ENCODE assay signal across 27 cellular contexts in genomic region chr4:152307669-152308068, GRCh38.
DNase-seq lines count a peak whose midpoint lies in the region; TF ChIP-seq lines count a peak whose summit lies in the region.
"Had no signal": no experiment of that assay in that cellular context is flagged by ENCODE, and none has a peak within 500 bp of the region (broad histone marks: within the 10 kb centered on the region; RNA-seq: fewer than 3 reads in every experiment).

No MANE protein-coding gene starts in this region.

- H2AFZ ChIP-seq in Karpas-422 (ENCODE audit: low read length) (no peak overlapping the region), osteoblast (ENCODE audit: low read length) (no peak overlapping the region)
- H2AFZ ChIP-seq: GM23248 had no signal

- H3K9me2 ChIP-seq in Karpas-422 (replicated peaks; ENCODE audit: insufficient read depth, low read length): no peaks in the 10 kb centered on the region

- H3K4me2 ChIP-seq in Karpas-422 (ENCODE audit: low read depth, low read length, poor library complexity, severe bottlenecking) (no peak overlapping the region), osteoblast (ENCODE audit: insufficient read depth, low read length) (no peak overlapping the region)
- H3K4me2 ChIP-seq: A549 had no signal

- no peaks in the 10 kb centered on the region for H3K36me3 ChIP-seq in Karpas-422 (ENCODE audit: insufficient read depth, low read length)
- H3K36me3 ChIP-seq in osteoblast (ENCODE audit: insufficient read depth, low read length): no peaks in the 10 kb centered on the region
- no peaks in the 10 kb centered on the region for H3K36me3 ChIP-seq in H7 (replicated peaks; ENCODE audit: control insufficient read depth, insufficient read depth, low read length)
- H3K36me3 ChIP-seq: BE2C, prostate gland, upper lobe of left lung, WERI-Rb-1 had no signal

- no peak for TF ChIP-seq CTCF in osteoblast (IDR thresholded peaks at IDR 0.05; ENCODE audit: extremely low read depth, low read depth, low read length)

- no peak overlapping the region for H3K27ac ChIP-seq in Karpas-422 (ENCODE audit: low read length)
- H3K27ac ChIP-seq in osteoblast (ENCODE audit: low read depth, low read length): no peak overlapping the region
- H3K27ac ChIP-seq: A549, foreskin keratinocyte, GM23248, prostate gland, upper lobe of left lung, WERI-Rb-1 had no signal

- H3K9me3 ChIP-seq in Karpas-422 (ENCODE audit: low read length): no peaks in the 10 kb centered on the region
- H3K9me3 ChIP-seq in osteoblast (ENCODE audit: low read depth, low read length): no peaks in the 10 kb centered on the region
- H3K9me3 ChIP-seq: A549, BE2C, prostate gland, upper lobe of left lung had no signal

- no peak overlapping the region for H3K4me3 ChIP-seq in Karpas-422 (ENCODE audit: low read length)
- no peak overlapping the region for H3K4me3 ChIP-seq in osteoblast (ENCODE audit: insufficient read depth, low read length)
- H3K4me3 ChIP-seq in H7 (ENCODE audit: insufficient read depth, low read depth, low read length): no peak overlapping the region
- H3K4me3 ChIP-seq: A549, GM23248, prostate gland, upper lobe of left lung had no signal

- H3K9ac ChIP-seq in Karpas-422 (ENCODE audit: low read length): no peak overlapping the region
- H3K9ac ChIP-seq: GM23248 had no signal

- H3K27me3 ChIP-seq in Karpas-422 (ENCODE audit: low read length) (no peaks in the 10 kb centered on the region), osteoblast (ENCODE audit: insufficient read depth, low read length) (peaks cover 6% of the 10 kb centered on the region), H7 (ENCODE audit: control insufficient read depth, insufficient read depth, low read length) (no peaks in the 10 kb centered on the region)
- H3K27me3 ChIP-seq: BE2C, foreskin keratinocyte, upper lobe of left lung had no signal

- H3K4me1 ChIP-seq in Karpas-422 (ENCODE audit: low read length) (no peaks in the 10 kb centered on the region), osteoblast (ENCODE audit: insufficient read depth, low read length) (no peaks in the 10 kb centered on the region)
- H3K4me1 ChIP-seq: A549, prostate gland, upper lobe of left lung had no signal

- H3K79me2 ChIP-seq in Karpas-422 (ENCODE audit: low read length) (no peaks in the 10 kb centered on the region), osteoblast (ENCODE audit: insufficient read depth, low read length) (no peaks in the 10 kb centered on the region)

- H4K20me1 ChIP-seq in Karpas-422 (ENCODE audit: insufficient read depth, low read depth, low read length) (no peaks in the 10 kb centered on the region), osteoblast (ENCODE audit: insufficient read depth, low read length) (no peaks in the 10 kb centered on the region)

- DNase-seq in NCI-H2196 (lab: John Stamatoyannopoulos, UW; ENCODE audit: unreplicated experiment) (peak; percentile 6), NCI-H2196 treated with DMSO at 0.1 percent for 48 hours (lab: John Stamatoyannopoulos, UW; ENCODE audit: unreplicated experiment) (no peak), Karpas-422 (peak; percentile 42), NCI-H748 treated with DMSO at 0.1 percent for 48 hours (lab: John Stamatoyannopoulos, UW) (peak; percentile 69), osteoblast (ENCODE audit: insufficient read length, low spot score, missing footprints) (peak; percentile 19), H7 (no peak), middle frontal gyrus (ENCODE audit: extremely low spot score, low spot score) (no peak), GM19240 (ENCODE audit: insufficient read length, low spot score) (no peak)
- DNase-seq: activated CD4-positive, alpha-beta T cell treated with anti-CD3 and anti-CD28 coated beads, Interleukin-2, amount 10 ng/mL, durations not matched to agents 7 days and 5 days; activated naive CD4-positive, alpha-beta T cell; activated T-cell treated with anti-CD3 and anti-CD28 coated beads, Interleukin-2, amount 50 U/mL, for 48 hours; BE2C; COR-L47; effector memory CD8-positive, alpha-beta T cell; EL; foreskin keratinocyte; GM23248; KBM-7; left colon; mesenchymal stem cell; MM.1S; NCI-H446 treated with DMSO at 0.1 percent for 48 hours; stimulated activated CD8-positive, alpha-beta memory T cell treated with anti-CD3 and anti-CD28 coated beads, Interleukin-4, amount 100 ng/mL, for 48 hours; upper lobe of left lung; WERI-Rb-1 had no signal

Comparison
In these comparisons a context has a peak if more than half of its experiments do, and no peak if none do; other contexts are left out.
1. DNase-seq: peak in NCI-H2196 (single experiment), Karpas-422 (single experiment), NCI-H748 treated with DMSO at 0.1 percent for 48 hours (single experiment) and osteoblast (single experiment); none in NCI-H2196 treated with DMSO at 0.1 percent for 48 hours (single experiment), H7 (single experiment), middle frontal gyrus (single experiment) and GM19240 (single experiment).